ENCODE assay signal across 8 cellular contexts in the genomic region with DNA sequence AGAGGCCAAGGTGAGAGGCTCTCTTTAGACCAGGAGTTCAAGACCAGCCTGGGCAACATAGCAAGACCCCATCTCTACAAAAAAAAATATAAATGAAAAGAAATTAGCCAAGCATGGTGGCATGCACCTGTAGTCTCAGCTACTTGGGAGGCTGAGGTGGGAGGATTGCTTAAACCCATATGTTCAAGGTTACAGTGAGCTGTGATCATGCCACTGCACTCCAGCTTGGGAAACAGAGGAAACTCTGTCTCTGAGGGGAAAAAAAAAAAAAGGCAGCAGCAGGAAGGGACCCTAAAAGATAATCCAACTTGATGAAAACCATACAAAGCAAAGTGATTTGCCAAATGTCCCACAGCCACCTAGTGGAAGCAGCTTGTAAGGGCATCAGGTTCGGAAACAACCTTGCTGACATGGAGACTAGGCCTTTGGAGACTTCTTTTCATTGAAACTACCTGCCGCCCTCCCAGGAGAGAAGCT. TPM values are rescaled to one million over a fixed set of nuclear protein-coding genes. Genes with fewer than 3 reads are reported as not detected.
DNase-seq lines count a peak whose midpoint lies in the region; ATAC-seq, FAIRE-seq and TF ChIP-seq lines count a peak whose summit lies in the region.

No MANE protein-coding gene starts in this region.

- H3K4me3 Mint-ChIP-seq in CD4-positive, alpha-beta T cell, result no peak overlapping the region
- H3K4me3 Mint-ChIP-seq in activated CD4-positive, alpha-beta T cell treated with anti-CD3 and anti-CD28 coated beads, Interleukin-2, amount 10 ng/mL, durations not matched to agents 7 days and 5 days, result no peak overlapping the region
- H3K4me3 Mint-ChIP-seq in endodermal cell (no peak overlapping the region), nephron (no peak overlapping the region)

- no peaks in the 10 kb centered on the region for H3K27me3 ChIP-seq in CD4-positive, alpha-beta T cell (ENCODE audit: control insufficient read depth, insufficient read depth, low read length)
- no peaks in the 10 kb centered on the region for H3K27me3 ChIP-seq in endodermal cell (ENCODE audit: control insufficient read depth, insufficient read depth, low read length, poor library complexity, severe bottlenecking)

- peaks cover 6% of the 10 kb centered on the region for H3K4me1 Mint-ChIP-seq in CD4-positive, alpha-beta T cell (ENCODE audit: low read depth)
- H3K4me1 Mint-ChIP-seq in activated CD4-positive, alpha-beta T cell treated with anti-CD3 and anti-CD28 coated beads, Interleukin-2, amount 10 ng/mL, durations not matched to agents 7 days and 5 days, result peaks cover 9% of the 10 kb centered on the region
- peaks cover 4% of the 10 kb centered on the region for H3K4me1 Mint-ChIP-seq in endodermal cell
- H3K4me1 Mint-ChIP-seq in nephron, result no peaks in the 10 kb centered on the region

- intact Hi-C loops in CD4-positive, alpha-beta T cell (cut with DNase I, micrococcal nuclease), result loop anchor here (1.0 to 2.0 kb wide), 3 partner anchors 14 to 136 kb away; no protein-coding TSS in a partner anchor

- peak; percentile 86 for ATAC-seq in CD4-positive, alpha-beta T cell (ENCODE audit: poor library complexity)
- ATAC-seq in HG03442 (IDR thresholded peaks at IDR 0.05; ENCODE audit: unreplicated experiment) (no peak), GM19328 (IDR thresholded peaks at IDR 0.05; ENCODE audit: unreplicated experiment) (no peak)

- H3K36me3 ChIP-seq in endodermal cell (ENCODE audit: control insufficient read depth, insufficient read depth, low read length), result peaks cover 73% of the 10 kb centered on the region

- H3K9ac ChIP-seq in endodermal cell (ENCODE audit: extremely low read depth, low read length, poor library complexity, severe bottlenecking), result no peak overlapping the region

- no peak overlapping the region for H3K4me3 ChIP-seq in endodermal cell (ENCODE audit: low read length)

- peak; percentile 14 to 46 (median 27) for DNase-seq in CD4-positive, alpha-beta T cell
- DNase-seq in GM19239 (ENCODE audit: insufficient read length, low spot score), result peak; percentile 22
- peak; percentile 15 for DNase-seq in NCI-H146 treated with DMSO at 0.1 percent for 48 hours (lab: John Stamatoyannopoulos, UW; ENCODE audit: unreplicated experiment)
- peak; percentile 56 for DNase-seq in activated CD4-positive, alpha-beta T cell treated with anti-CD3 and anti-CD28 coated beads, Interleukin-2, amount 10 ng/mL, durations not matched to agents 7 days and 5 days
- DNase-seq in endodermal cell, result peak; percentile 82

- peak; percentile 78 for FAIRE-seq in GM19239 (lab: Jason Lieb, UNC)

- peaks cover 60% of the 10 kb centered on the region for H3K36me3 Mint-ChIP-seq in CD4-positive, alpha-beta T cell (ENCODE audit: low read depth)
- H3K36me3 Mint-ChIP-seq in activated CD4-positive, alpha-beta T cell treated with anti-CD3 and anti-CD28 coated beads, Interleukin-2, amount 10 ng/mL, durations not matched to agents 7 days and 5 days (ENCODE audit: low read depth), result peaks cover 28% of the 10 kb centered on the region
- H3K36me3 Mint-ChIP-seq in endodermal cell (ENCODE audit: low read depth), result peaks cover 60% of the 10 kb centered on the region
- peaks cover 64% of the 10 kb centered on the region for H3K36me3 Mint-ChIP-seq in nephron (ENCODE audit: low read depth)

- POLR2A ChIA-PET in CD4-positive, alpha-beta T cell (lab: Charles Lee), result interaction anchor here (0.6 to 3.1 kb wide), 5 partner anchors 9 to 463 kb away, joined by 3 to 35 read pairs (median 5); a partner anchor contains a TSS
- POLR2A ChIA-PET in activated CD4-positive, alpha-beta T cell treated with anti-CD3 and anti-CD28 coated beads, Interleukin-2, amount 10 ng/mL, durations not matched to agents 7 days and 5 days (lab: Charles Lee), result interaction anchor here (0.5 to 1.2 kb wide), 2 partner anchors 123 to 136 kb away, joined by 3 to 5 read pairs; no protein-coding TSS in a partner anchor

- no peak overlapping the region for H3K27ac ChIP-seq in CD4-positive, alpha-beta T cell (ENCODE audit: low read depth, low read length)
- H3K27ac ChIP-seq in endodermal cell (ENCODE audit: low read depth, low read length), result no peak overlapping the region

- CTCF ChIA-PET in CD4-positive, alpha-beta T cell (lab: Charles Lee), result interaction anchor here (0.6 to 2.7 kb wide), 20 partner anchors 10 to 582 kb away, joined by 3 to 19 read pairs (median 4); a partner anchor contains a TSS
- CTCF ChIA-PET in activated CD4-positive, alpha-beta T cell treated with anti-CD3 and anti-CD28 coated beads, Interleukin-2, amount 10 ng/mL, durations not matched to agents 7 days and 5 days (lab: Charles Lee), result interaction anchor here (0.6 to 1.5 kb wide), 15 partner anchors 9 to 303 kb away, joined by 3 to 7 read pairs (median 4); a partner anchor contains a TSS

- H3K9me3 Mint-ChIP-seq in CD4-positive, alpha-beta T cell, result no peaks in the 10 kb centered on the region
- no peaks in the 10 kb centered on the region for H3K9me3 Mint-ChIP-seq in activated CD4-positive, alpha-beta T cell treated with anti-CD3 and anti-CD28 coated beads, Interleukin-2, amount 10 ng/mL, durations not matched to agents 7 days and 5 days
- H3K9me3 Mint-ChIP-seq in endodermal cell, result no peaks in the 10 kb centered on the region
- no peaks in the 10 kb centered on the region for H3K9me3 Mint-ChIP-seq in nephron

- H3K27me3 Mint-ChIP-seq in CD4-positive, alpha-beta T cell, result no peaks in the 10 kb centered on the region
- no peaks in the 10 kb centered on the region for H3K27me3 Mint-ChIP-seq in activated CD4-positive, alpha-beta T cell treated with anti-CD3 and anti-CD28 coated beads, Interleukin-2, amount 10 ng/mL, durations not matched to agents 7 days and 5 days
- H3K27me3 Mint-ChIP-seq in endodermal cell (ENCODE audit: insufficient read depth) (no peaks in the 10 kb centered on the region), nephron (ENCODE audit: low read depth) (no peaks in the 10 kb centered on the region)

- H3K4me1 ChIP-seq in endodermal cell (ENCODE audit: control insufficient read depth, insufficient read depth, low read length), result no peaks in the 10 kb centered on the region

- TF ChIP-seq CTCF in CD4-positive, alpha-beta T cell (IDR thresholded peaks at IDR 0.05), result peak; percentile 76
- peak; percentile 85 for TF ChIP-seq CTCF in endodermal cell (conservative IDR thresholded peaks at IDR 0.05)
- TF ChIP-seq CTCF in nephron (IDR thresholded peaks at IDR 0.05; ENCODE audit: unreplicated experiment in 3 of 3), result peak; percentile 54 to 70 (median 58)

- WGBS in endodermal cell (ENCODE audit: insufficient coverage in 1 of 2, insufficient read length in 1 of 2), 2 experiments, result 20 to 50% methylated on average over 1 to 2 of the region's 2 CpGs

- H3K27ac Mint-ChIP-seq in CD4-positive, alpha-beta T cell, result peak overlapping the region; percentile 73
- peak overlapping the region; percentile 21 for H3K27ac Mint-ChIP-seq in activated CD4-positive, alpha-beta T cell treated with anti-CD3 and anti-CD28 coated beads, Interleukin-2, amount 10 ng/mL, durations not matched to agents 7 days and 5 days
- peak overlapping the region; percentile 91 for H3K27ac Mint-ChIP-seq in endodermal cell
- H3K27ac Mint-ChIP-seq in nephron, result peak overlapping the region; percentile 54 to 67 (median 64)

- H3K9me3 ChIP-seq in CD4-positive, alpha-beta T cell (ENCODE audit: control insufficient read depth, low read length), result no peaks in the 10 kb centered on the region
- H3K9me3 ChIP-seq in endodermal cell (ENCODE audit: control insufficient read depth, low read length), result no peaks in the 10 kb centered on the region

RNA-seq across cellular contexts. Expression of a gene that starts 15.6 kb away (rescaled TPM):
- total RNA-seq in CD4-positive, alpha-beta T cell, result 1 to 10 TPM; 1.6 to 1.7 TPM
- 1 to 10 TPM; 1.6 to 2.0 TPM for total RNA-seq in activated CD4-positive, alpha-beta T cell treated with anti-CD3 and anti-CD28 coated beads, Interleukin-2, amount 10 ng/mL, durations not matched to agents 7 days and 5 days
- 1 to 10 TPM; 5.0 to 5.3 TPM for total RNA-seq in endodermal cell
- 3.3 TPM for polyA plus RNA-seq in endodermal cell (2013, experiment 1 of 2)
- polyA plus RNA-seq in endodermal cell (2013, experiment 2 of 2), result 3.4 TPM

RNA-seq across cellular contexts. Expression of a gene that starts 16.4 kb away (rescaled TPM):
- total RNA-seq in CD4-positive, alpha-beta T cell, result 100 to 1,000 TPM; 227 to 228 TPM
- 100 to 1,000 TPM in 1 of 2 experiments, 10 to 100 TPM in 1; 99.6 to 117 TPM for total RNA-seq in activated CD4-positive, alpha-beta T cell treated with anti-CD3 and anti-CD28 coated beads, Interleukin-2, amount 10 ng/mL, durations not matched to agents 7 days and 5 days
- total RNA-seq in endodermal cell, result 100 to 1,000 TPM; 217 to 228 TPM
- polyA plus RNA-seq in endodermal cell (2013, experiment 1 of 2), result 345 TPM
- polyA plus RNA-seq in endodermal cell (2013, experiment 2 of 2), result 293 TPM

RNA-seq across cellular contexts. Expression of a gene that starts 58.8 kb away (rescaled TPM):
- total RNA-seq in CD4-positive, alpha-beta T cell, result 10 to 100 TPM; 10.7 to 14.8 TPM
- total RNA-seq in activated CD4-positive, alpha-beta T cell treated with anti-CD3 and anti-CD28 coated beads, Interleukin-2, amount 10 ng/mL, durations not matched to agents 7 days and 5 days, result 10 to 100 TPM; 13.0 TPM
- 10 to 100 TPM; 21.1 to 26.9 TPM for total RNA-seq in endodermal cell
- polyA plus RNA-seq in endodermal cell (2013, experiment 1 of 2), result 19.6 TPM
- 17.1 TPM for polyA plus RNA-seq in endodermal cell (2013, experiment 2 of 2)

Comparison
In these comparisons a context has a peak if more than half of its experiments do, and no peak if none do; other contexts are left out.
1. DNase-seq: peak in every context shown above with its lines; median percentile 82 in endodermal cell; 56 in activated CD4-positive, alpha-beta T cell treated with anti-CD3 and anti-CD28 coated beads, Interleukin-2, amount 10 ng/mL, durations not matched to agents 7 days and 5 days; 27 in CD4-positive, alpha-beta T cell; 22 in GM19239; 15 in NCI-H146 treated with DMSO at 0.1 percent for 48 hours.
2. H3K27ac Mint-ChIP-seq: peak in every context shown above with its lines; median percentile 91 in endodermal cell; 73 in CD4-positive, alpha-beta T cell; 64 in nephron; 21 in activated CD4-positive, alpha-beta T cell treated with anti-CD3 and anti-CD28 coated beads, Interleukin-2, amount 10 ng/mL, durations not matched to agents 7 days and 5 days.